2 cellular contexts compared by ENCODE assay signal in genomic region chr15:67892559-67893377, GRCh38.
A peak's percentile ranks its signal among the peaks of the same experiment; 100 is the strongest.
TF ChIP-seq lines count a peak whose summit lies in the region.

No MANE protein-coding gene starts in this region.

TF ChIP-seq in K562, 482 proteins besides CTCF, POLR2A, EP300 and RAD21 (continues in another document):
- TF ChIP-seq NUFIP1 (IDR thresholded peaks at IDR 0.05; ENCODE audit: partially characterized antibody) (no peak), CBFA2T3 (IDR thresholded peaks at IDR 0.05) (peak; percentile 75), RCOR1 (IDR thresholded peaks at IDR 0.05; ENCODE audit: borderline replicate concordance in 1 of 2, low read depth in 2 of 2, low read length in 2 of 2) (peak; percentile 45 to 85; a peak in 2 of 4 replicates), MCM5 (IDR thresholded peaks at IDR 0.05; ENCODE audit: low read depth) (no peak), VEZF1 (CRISPR knock-in tag; IDR thresholded peaks at IDR 0.05) (no peak; the same call in 1 of the 2 replicates), KLF16 (IDR thresholded peaks at IDR 0.05) (0 out of 2 replicates have a peak, but pooled peaks have one; percentile 8), ZNF436 (CRISPR knock-in tag; IDR thresholded peaks at IDR 0.05) (no peak), ATF6 (CRISPR knock-in tag; IDR thresholded peaks at IDR 0.05) (no peak), KLF10 (CRISPR knock-in tag; IDR thresholded peaks at IDR 0.05) (no peak), ZNF41 (CRISPR knock-in tag; conservative IDR thresholded peaks at IDR 0.05) (no peak), TAF15 (IDR thresholded peaks at IDR 0.05; ENCODE audit: low read depth, low read length) (no peak), CCAR2 (IDR thresholded peaks at IDR 0.05; ENCODE audit: low read depth, low read length) (no peak), MEIS2 (IDR thresholded peaks at IDR 0.05; ENCODE audit: partially characterized antibody) (peak; percentile 93), ETS2 (tag; IDR thresholded peaks at IDR 0.05; ENCODE audit: borderline replicate concordance, poor library complexity, severe bottlenecking) (no peak), HLTF (IDR thresholded peaks at IDR 0.05) (no peak), NFATC3 (IDR thresholded peaks at IDR 0.05) (no peak), BHLHE40 (IDR thresholded peaks at IDR 0.05; ENCODE audit: low read length) (no peak), MAFK (IDR thresholded peaks at IDR 0.05; ENCODE audit: low read length) (peak; percentile 72)
- TF ChIP-seq, protein P1, sequence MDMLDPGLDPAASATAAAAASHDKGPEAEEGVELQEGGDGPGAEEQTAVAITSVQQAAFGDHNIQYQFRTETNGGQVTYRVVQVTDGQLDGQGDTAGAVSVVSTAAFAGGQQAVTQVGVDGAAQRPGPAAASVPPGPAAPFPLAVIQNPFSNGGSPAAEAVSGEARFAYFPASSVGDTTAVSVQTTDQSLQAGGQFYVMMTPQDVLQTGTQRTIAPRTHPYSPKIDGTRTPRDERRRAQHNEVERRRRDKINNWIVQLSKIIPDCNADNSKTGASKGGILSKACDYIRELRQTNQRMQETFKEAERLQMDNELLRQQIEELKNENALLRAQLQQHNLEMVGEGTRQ (CRISPR knock-in tag; IDR thresholded peaks at IDR 0.05) = no peak
- TF ChIP-seq, protein P2, sequence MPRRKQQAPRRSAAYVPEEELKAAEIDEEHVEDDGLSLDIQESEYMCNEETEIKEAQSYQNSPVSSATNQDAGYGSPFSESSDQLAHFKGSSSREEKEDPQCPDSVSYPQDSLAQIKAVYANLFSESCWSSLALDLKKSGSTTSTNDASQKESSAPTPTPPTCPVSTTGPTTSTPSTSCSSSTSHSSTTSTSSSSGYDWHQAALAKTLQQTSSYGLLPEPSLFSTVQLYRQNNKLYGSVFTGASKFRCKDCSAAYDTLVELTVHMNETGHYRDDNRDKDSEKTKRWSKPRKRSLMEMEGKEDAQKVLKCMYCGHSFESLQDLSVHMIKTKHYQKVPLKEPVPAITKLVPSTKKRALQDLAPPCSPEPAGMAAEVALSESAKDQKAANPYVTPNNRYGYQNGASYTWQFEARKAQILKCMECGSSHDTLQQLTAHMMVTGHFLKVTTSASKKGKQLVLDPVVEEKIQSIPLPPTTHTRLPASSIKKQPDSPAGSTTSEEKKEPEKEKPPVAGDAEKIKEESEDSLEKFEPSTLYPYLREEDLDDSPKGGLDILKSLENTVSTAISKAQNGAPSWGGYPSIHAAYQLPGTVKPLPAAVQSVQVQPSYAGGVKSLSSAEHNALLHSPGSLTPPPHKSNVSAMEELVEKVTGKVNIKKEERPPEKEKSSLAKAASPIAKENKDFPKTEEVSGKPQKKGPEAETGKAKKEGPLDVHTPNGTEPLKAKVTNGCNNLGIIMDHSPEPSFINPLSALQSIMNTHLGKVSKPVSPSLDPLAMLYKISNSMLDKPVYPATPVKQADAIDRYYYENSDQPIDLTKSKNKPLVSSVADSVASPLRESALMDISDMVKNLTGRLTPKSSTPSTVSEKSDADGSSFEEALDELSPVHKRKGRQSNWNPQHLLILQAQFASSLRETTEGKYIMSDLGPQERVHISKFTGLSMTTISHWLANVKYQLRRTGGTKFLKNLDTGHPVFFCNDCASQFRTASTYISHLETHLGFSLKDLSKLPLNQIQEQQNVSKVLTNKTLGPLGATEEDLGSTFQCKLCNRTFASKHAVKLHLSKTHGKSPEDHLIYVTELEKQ (CRISPR knock-in tag; IDR thresholded peaks at IDR 0.05) = no peak
- TF ChIP-seq, protein P3, sequence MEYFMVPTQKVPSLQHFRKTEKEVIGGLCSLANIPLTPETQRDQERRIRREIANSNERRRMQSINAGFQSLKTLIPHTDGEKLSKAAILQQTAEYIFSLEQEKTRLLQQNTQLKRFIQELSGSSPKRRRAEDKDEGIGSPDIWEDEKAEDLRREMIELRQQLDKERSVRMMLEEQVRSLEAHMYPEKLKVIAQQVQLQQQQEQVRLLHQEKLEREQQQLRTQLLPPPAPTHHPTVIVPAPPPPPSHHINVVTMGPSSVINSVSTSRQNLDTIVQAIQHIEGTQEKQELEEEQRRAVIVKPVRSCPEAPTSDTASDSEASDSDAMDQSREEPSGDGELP (CRISPR knock-in tag; IDR thresholded peaks at IDR 0.05; ENCODE audit: borderline replicate concordance) = no peak
- TF ChIP-seq, protein P4, sequence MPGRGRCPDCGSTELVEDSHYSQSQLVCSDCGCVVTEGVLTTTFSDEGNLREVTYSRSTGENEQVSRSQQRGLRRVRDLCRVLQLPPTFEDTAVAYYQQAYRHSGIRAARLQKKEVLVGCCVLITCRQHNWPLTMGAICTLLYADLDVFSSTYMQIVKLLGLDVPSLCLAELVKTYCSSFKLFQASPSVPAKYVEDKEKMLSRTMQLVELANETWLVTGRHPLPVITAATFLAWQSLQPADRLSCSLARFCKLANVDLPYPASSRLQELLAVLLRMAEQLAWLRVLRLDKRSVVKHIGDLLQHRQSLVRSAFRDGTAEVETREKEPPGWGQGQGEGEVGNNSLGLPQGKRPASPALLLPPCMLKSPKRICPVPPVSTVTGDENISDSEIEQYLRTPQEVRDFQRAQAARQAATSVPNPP (IDR thresholded peaks at IDR 0.05; ENCODE audit: borderline replicate concordance, insufficient read depth, insufficient read length) = no peak

TF ChIP-seq in liver, 16 proteins besides CTCF, POLR2A, EP300 and RAD21:
- TF ChIP-seq RXRA (IDR thresholded peaks at IDR 0.05) (no peak), NR2F2 (IDR thresholded peaks at IDR 0.05) (peak; percentile 44)
